In the genomic region with DNA sequence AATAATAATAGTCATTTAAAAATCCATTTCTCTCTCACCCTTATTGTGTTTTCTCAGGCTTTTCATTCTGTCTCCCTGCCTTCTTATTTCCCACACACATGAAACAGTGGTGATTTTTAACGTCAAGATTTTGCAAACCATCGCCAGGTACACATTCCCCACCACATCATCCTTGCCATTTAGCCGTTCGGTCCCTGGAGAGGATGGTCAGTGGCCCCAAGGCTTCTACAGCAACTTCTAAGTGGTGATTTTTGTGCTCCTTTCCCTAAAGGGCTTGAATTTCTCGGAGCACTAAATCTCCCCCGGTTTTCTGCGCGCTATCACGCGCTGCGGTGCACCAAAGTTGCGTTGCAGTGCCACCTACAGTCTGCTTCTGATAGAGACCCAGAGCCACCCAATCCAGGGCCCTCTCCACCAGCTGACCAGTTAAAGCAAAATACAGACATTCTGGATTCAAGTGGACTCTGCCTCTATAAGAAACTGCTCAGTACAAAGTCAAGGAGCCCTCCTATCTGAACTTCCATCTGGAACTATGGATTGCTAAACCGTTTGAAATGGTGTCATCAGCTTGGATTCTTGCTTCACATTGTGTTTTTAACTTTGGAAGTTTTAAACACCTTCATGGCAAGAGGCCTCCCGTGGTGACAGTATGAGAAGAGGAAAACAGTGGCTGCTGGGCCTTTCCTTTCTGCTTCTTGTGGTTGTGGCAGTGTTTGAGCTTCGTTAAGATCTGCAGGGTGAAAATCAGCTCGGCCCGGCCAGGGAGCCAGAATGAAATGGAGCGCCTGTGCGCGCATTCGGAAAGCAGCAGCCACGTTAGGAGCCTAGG, we compare ENCODE assay signal across 1 cellular context.
A peak's percentile ranks its signal among the peaks of the same experiment; 100 is the strongest.
TF ChIP-seq lines count a peak whose summit lies in the region.

No MANE protein-coding gene starts in this region.

TF ChIP-seq in HepG2, 621 proteins besides CTCF, POLR2A, EP300 and RAD21 (continued from another document and continues in another):
- TF ChIP-seq, protein P1, sequence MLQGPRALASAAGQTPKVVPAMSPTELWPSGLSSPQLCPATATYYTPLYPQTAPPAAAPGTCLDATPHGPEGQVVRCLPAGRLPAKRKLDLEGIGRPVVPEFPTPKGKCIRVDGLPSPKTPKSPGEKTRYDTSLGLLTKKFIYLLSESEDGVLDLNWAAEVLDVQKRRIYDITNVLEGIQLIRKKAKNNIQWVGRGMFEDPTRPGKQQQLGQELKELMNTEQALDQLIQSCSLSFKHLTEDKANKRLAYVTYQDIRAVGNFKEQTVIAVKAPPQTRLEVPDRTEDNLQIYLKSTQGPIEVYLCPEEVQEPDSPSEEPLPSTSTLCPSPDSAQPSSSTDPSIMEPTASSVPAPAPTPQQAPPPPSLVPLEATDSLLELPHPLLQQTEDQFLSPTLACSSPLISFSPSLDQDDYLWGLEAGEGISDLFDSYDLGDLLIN (CRISPR knock-in tag; IDR thresholded peaks at IDR 0.05; ENCODE audit: borderline replicate concordance) = no peak
- TF ChIP-seq ZNF549 (CRISPR knock-in tag; IDR thresholded peaks at IDR 0.05) (no peak), PHB2 (IDR thresholded peaks at IDR 0.05; ENCODE audit: partially characterized antibody) (no peak), FOXC1 (CRISPR knock-in tag; IDR thresholded peaks at IDR 0.05; ENCODE audit: borderline replicate concordance) (no peak), SNAI1 (CRISPR knock-in tag; IDR thresholded peaks at IDR 0.05; ENCODE audit: borderline replicate concordance) (no peak), ZNF282 (IDR thresholded peaks at IDR 0.05; ENCODE audit: partially characterized antibody) (no peak), ZNF746 (CRISPR knock-in tag; IDR thresholded peaks at IDR 0.05) (no peak), DR1 (CRISPR knock-in tag; IDR thresholded peaks at IDR 0.05) (no peak), ZNF20 (CRISPR knock-in tag; IDR thresholded peaks at IDR 0.05) (no peak), FOXJ3 (CRISPR knock-in tag; IDR thresholded peaks at IDR 0.05; ENCODE audit: borderline replicate concordance) (no peak), ZNF143 (CRISPR knock-in tag; IDR thresholded peaks at IDR 0.05) (no peak), SP140L (CRISPR knock-in tag; IDR thresholded peaks at IDR 0.05; ENCODE audit: borderline replicate concordance) (peak; percentile 83; the same call in 1 of the 2 replicates), GATAD2A (CRISPR knock-in tag; IDR thresholded peaks at IDR 0.05) (peak; percentile 65), ZNF556 (CRISPR knock-in tag; IDR thresholded peaks at IDR 0.05; ENCODE audit: borderline replicate concordance) (no peak), HNF4G (IDR thresholded peaks at IDR 0.05; ENCODE audit: borderline replicate concordance, low read depth, low read length) (no peak; the same call in 1 of the 2 replicates), HNF4G (CRISPR knock-in tag; IDR thresholded peaks at IDR 0.05; ENCODE audit: borderline replicate concordance, low read depth) (no peak), TCF12 (IDR thresholded peaks at IDR 0.05) (no peak), TCF12 (CRISPR knock-in tag; IDR thresholded peaks at IDR 0.05) (no peak), GATA4 (IDR thresholded peaks at IDR 0.05; ENCODE audit: borderline replicate concordance, low read depth) (no peak), ZIK1 (CRISPR knock-in tag; IDR thresholded peaks at IDR 0.05; ENCODE audit: borderline replicate concordance, low read depth) (0 out of 2 replicates have a peak, but pooled peaks have one; percentile 49), ZNF232 (CRISPR knock-in tag; IDR thresholded peaks at IDR 0.05; ENCODE audit: borderline replicate concordance) (0 out of 2 replicates have a peak, but pooled peaks have one; percentile 22), ZNF598 (CRISPR knock-in tag; IDR thresholded peaks at IDR 0.05; ENCODE audit: borderline replicate concordance) (peak; percentile 82; the same call in 1 of the 2 replicates), HNF4A (CRISPR knock-in tag; IDR thresholded peaks at IDR 0.05) (peak; percentile 69), HMGA1 (CRISPR knock-in tag; conservative IDR thresholded peaks at IDR 0.05) (no peak), ZNF644 (CRISPR knock-in tag; IDR thresholded peaks at IDR 0.05; ENCODE audit: low read depth) (no peak), HOXA5 (CRISPR knock-in tag; IDR thresholded peaks at IDR 0.05) (peak; percentile 65; the same call in 1 of the 2 replicates), ZEB1 (IDR thresholded peaks at IDR 0.05; ENCODE audit: insufficient replicate concordance, low read depth) (no peak), ZNF234 (CRISPR knock-in tag; conservative IDR thresholded peaks at IDR 0.05) (no peak), ARNT2 (CRISPR knock-in tag; IDR thresholded peaks at IDR 0.05; ENCODE audit: low read depth) (0 out of 2 replicates have a peak, but pooled peaks have one; percentile 64), RARG (CRISPR knock-in tag; IDR thresholded peaks at IDR 0.05; ENCODE audit: low read depth) (no peak), NFYC (CRISPR knock-in tag; IDR thresholded peaks at IDR 0.05) (no peak), ZNF768 (CRISPR knock-in tag; IDR thresholded peaks at IDR 0.05) (no peak), NCOR1 (IDR thresholded peaks at IDR 0.05; ENCODE audit: borderline replicate concordance, low read length) (0 out of 2 replicates have a peak, but pooled peaks have one; percentile 33), GABPB1 (CRISPR knock-in tag; IDR thresholded peaks at IDR 0.05) (no peak), STAG1 (CRISPR knock-in tag; IDR thresholded peaks at IDR 0.05) (peak; percentile 98), ZNF441 (CRISPR knock-in tag; IDR thresholded peaks at IDR 0.05; ENCODE audit: borderline replicate concordance) (peak; percentile 68; the same call in 1 of the 2 replicates), PAX8 (CRISPR knock-in tag; IDR thresholded peaks at IDR 0.05; ENCODE audit: borderline replicate concordance) (no peak), ZKSCAN8 (CRISPR knock-in tag; IDR thresholded peaks at IDR 0.05; ENCODE audit: borderline replicate concordance) (no peak), GLI4 (CRISPR knock-in tag; IDR thresholded peaks at IDR 0.05; ENCODE audit: borderline replicate concordance) (no peak), KMT2B (CRISPR knock-in tag; IDR thresholded peaks at IDR 0.05) (peak; percentile 24; the same call in 1 of the 2 replicates), POLR2AphosphoS5 (IDR thresholded peaks at IDR 0.05; ENCODE audit: low read depth, low read length) (no peak), MIXL1 (CRISPR knock-in tag; IDR thresholded peaks at IDR 0.05) (peak; percentile 49; the same call in 1 of the 2 replicates)
- TF ChIP-seq, protein P2, sequence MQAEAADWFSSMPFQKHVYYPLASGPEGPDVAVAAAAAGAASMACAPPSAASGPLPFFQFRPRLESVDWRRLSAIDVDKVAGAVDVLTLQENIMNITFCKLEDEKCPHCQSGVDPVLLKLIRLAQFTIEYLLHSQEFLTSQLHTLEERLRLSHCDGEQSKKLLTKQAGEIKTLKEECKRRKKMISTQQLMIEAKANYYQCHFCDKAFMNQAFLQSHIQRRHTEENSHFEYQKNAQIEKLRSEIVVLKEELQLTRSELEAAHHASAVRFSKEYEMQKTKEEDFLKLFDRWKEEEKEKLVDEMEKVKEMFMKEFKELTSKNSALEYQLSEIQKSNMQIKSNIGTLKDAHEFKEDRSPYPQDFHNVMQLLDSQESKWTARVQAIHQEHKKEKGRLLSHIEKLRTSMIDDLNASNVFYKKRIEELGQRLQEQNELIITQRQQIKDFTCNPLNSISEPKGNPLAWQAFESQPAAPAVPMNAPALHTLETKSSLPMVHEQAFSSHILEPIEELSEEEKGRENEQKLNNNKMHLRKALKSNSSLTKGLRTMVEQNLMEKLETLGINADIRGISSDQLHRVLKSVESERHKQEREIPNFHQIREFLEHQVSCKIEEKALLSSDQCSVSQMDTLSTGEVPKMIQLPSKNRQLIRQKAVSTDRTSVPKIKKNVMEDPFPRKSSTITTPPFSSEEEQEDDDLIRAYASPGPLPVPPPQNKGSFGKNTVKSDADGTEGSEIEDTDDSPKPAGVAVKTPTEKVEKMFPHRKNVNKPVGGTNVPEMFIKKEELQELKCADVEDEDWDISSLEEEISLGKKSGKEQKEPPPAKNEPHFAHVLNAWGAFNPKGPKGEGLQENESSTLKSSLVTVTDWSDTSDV (CRISPR knock-in tag; IDR thresholded peaks at IDR 0.05) = no peak
- TF ChIP-seq, protein P3, sequence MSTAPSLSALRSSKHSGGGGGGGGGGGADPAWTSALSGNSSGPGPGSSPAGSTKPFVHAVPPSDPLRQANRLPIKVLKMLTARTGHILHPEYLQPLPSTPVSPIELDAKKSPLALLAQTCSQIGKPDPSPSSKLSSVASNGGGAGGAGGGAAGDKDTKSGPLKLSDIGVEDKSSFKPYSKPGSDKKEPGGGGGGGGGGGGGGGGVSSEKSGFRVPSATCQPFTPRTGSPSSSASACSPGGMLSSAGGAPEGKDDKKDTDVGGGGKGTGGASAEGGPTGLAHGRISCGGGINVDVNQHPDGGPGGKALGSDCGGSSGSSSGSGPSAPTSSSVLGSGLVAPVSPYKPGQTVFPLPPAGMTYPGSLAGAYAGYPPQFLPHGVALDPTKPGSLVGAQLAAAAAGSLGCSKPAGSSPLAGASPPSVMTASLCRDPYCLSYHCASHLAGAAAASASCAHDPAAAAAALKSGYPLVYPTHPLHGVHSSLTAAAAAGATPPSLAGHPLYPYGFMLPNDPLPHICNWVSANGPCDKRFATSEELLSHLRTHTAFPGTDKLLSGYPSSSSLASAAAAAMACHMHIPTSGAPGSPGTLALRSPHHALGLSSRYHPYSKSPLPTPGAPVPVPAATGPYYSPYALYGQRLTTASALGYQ (CRISPR knock-in tag; IDR thresholded peaks at IDR 0.05) = no peak
- TF ChIP-seq, protein P4, sequence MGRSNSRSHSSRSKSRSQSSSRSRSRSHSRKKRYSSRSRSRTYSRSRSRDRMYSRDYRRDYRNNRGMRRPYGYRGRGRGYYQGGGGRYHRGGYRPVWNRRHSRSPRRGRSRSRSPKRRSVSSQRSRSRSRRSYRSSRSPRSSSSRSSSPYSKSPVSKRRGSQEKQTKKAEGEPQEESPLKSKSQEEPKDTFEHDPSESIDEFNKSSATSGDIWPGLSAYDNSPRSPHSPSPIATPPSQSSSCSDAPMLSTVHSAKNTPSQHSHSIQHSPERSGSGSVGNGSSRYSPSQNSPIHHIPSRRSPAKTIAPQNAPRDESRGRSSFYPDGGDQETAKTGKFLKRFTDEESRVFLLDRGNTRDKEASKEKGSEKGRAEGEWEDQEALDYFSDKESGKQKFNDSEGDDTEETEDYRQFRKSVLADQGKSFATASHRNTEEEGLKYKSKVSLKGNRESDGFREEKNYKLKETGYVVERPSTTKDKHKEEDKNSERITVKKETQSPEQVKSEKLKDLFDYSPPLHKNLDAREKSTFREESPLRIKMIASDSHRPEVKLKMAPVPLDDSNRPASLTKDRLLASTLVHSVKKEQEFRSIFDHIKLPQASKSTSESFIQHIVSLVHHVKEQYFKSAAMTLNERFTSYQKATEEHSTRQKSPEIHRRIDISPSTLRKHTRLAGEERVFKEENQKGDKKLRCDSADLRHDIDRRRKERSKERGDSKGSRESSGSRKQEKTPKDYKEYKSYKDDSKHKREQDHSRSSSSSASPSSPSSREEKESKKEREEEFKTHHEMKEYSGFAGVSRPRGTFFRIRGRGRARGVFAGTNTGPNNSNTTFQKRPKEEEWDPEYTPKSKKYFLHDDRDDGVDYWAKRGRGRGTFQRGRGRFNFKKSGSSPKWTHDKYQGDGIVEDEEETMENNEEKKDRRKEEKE (IDR thresholded peaks at IDR 0.05) = no peak
- TF ChIP-seq, protein P5, sequence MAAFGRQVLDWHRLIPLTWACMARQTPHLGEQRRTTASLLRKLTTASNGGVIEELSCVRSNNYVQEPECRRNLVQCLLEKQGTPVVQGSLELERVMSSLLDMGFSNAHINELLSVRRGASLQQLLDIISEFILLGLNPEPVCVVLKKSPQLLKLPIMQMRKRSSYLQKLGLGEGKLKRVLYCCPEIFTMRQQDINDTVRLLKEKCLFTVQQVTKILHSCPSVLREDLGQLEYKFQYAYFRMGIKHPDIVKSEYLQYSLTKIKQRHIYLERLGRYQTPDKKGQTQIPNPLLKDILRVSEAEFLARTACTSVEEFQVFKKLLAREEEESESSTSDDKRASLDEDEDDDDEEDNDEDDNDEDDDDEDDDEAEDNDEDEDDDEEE (CRISPR knock-in tag; IDR thresholded peaks at IDR 0.05) = no peak; the same call in 1 of the 2 replicates
- TF ChIP-seq, protein P6, sequence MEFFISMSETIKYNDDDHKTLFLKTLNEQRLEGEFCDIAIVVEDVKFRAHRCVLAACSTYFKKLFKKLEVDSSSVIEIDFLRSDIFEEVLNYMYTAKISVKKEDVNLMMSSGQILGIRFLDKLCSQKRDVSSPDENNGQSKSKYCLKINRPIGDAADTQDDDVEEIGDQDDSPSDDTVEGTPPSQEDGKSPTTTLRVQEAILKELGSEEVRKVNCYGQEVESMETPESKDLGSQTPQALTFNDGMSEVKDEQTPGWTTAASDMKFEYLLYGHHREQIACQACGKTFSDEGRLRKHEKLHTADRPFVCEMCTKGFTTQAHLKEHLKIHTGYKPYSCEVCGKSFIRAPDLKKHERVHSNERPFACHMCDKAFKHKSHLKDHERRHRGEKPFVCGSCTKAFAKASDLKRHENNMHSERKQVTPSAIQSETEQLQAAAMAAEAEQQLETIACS (CRISPR knock-in tag; IDR thresholded peaks at IDR 0.05) = no peak
